In the genomic region with DNA sequence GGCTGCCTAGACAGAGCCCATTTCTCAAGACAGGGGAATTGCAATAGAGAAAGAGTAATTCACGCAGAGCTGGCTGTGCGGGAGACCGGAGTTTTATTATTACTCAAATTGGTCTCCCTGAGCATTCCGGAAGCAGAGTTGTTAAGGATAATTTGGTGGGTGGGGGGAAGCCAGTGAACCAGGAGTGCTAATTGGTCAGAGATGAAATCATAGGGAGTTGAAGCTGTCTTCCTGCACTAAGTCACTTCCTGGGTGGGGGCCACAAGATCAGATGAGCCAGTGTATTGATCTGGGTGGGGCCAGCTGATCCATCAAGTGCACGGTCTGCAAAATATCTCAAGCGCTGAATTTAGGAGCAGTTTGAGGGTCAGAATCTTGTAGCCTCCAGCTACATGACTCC, we compare ENCODE assay signal across 21 cellular contexts.
A peak's percentile ranks its signal among the peaks of the same experiment; 100 is the strongest.
DNase-seq lines count a peak whose midpoint lies in the region; ATAC-seq, FAIRE-seq and TF ChIP-seq lines count a peak whose summit lies in the region.
"Had no signal": no experiment of that assay in that cellular context is flagged by ENCODE, and none has a peak within 500 bp of the region (broad histone marks: within the 10 kb centered on the region; RNA-seq: fewer than 3 reads in every experiment).

No MANE protein-coding gene starts in this region.

- peak; percentile 2 for TF ChIP-seq POLR2A in endothelial cell of umbilical vein (IDR thresholded peaks at IDR 0.05; ENCODE audit: low read depth, low read length)
- TF ChIP-seq POLR2A in gastrocnemius medialis (IDR thresholded peaks at IDR 0.05), result no peak

- peaks cover 4% of the 10 kb centered on the region for H3K79me2 ChIP-seq in endothelial cell of umbilical vein (ENCODE audit: control insufficient read depth, insufficient read depth, low read length)
- H3K79me2 ChIP-seq: hepatocyte had no signal

- ATAC-seq in activated CD8-positive, alpha-beta memory T cell treated with anti-CD3 and anti-CD28 coated beads, Interleukin-2, amount 10 ng/mL, durations not matched to agents 7 days and 5 days, result no peak
- ATAC-seq in T-cell (replicated peaks in 1 of 4) (no peak), gastrocnemius medialis (no peak), GM21717 (IDR thresholded peaks at IDR 0.05; ENCODE audit: unreplicated experiment) (no peak)
- ATAC-seq: body of pancreas, sciatic nerve had no signal

- H3K27me3 ChIP-seq in endothelial cell of umbilical vein (ENCODE audit: control insufficient read depth in 2 of 2, insufficient read depth in 2 of 2, low read length in 2 of 2), result no peaks in the 10 kb centered on the region
- no peaks in the 10 kb centered on the region for H3K27me3 ChIP-seq in gastrocnemius medialis
- H3K27me3 ChIP-seq: body of pancreas, hepatocyte, ovary had no signal

- H3K27ac Mint-ChIP-seq in activated CD8-positive, alpha-beta memory T cell treated with anti-CD3 and anti-CD28 coated beads, Interleukin-2, amount 10 ng/mL, durations not matched to agents 7 days and 5 days, result peak overlapping the region; percentile 30
- peak overlapping the region; percentile 82 to 84 for H3K27ac Mint-ChIP-seq in T-cell

- H2AFZ ChIP-seq in endothelial cell of umbilical vein (ENCODE audit: low read depth, low read length), result no peak overlapping the region
- H2AFZ ChIP-seq: hepatocyte had no signal

- peaks cover 9% of the 10 kb centered on the region for H3K36me3 Mint-ChIP-seq in activated CD8-positive, alpha-beta memory T cell treated with anti-CD3 and anti-CD28 coated beads, Interleukin-2, amount 10 ng/mL, durations not matched to agents 7 days and 5 days
- peaks cover 33% of the 10 kb centered on the region for H3K36me3 Mint-ChIP-seq in T-cell

- no peaks in the 10 kb centered on the region for H4K20me1 ChIP-seq in endothelial cell of umbilical vein (replicated peaks; ENCODE audit: control insufficient read depth, extremely low read depth, insufficient read depth, low read length)

- no peak for FAIRE-seq in endothelial cell of umbilical vein (lab: Jason Lieb, UNC)
- FAIRE-seq: A549, colon, H1, urothelium cell line had no signal

- H3K9me1 ChIP-seq in endothelial cell of umbilical vein (replicated peaks; ENCODE audit: control insufficient read depth, extremely low read depth, insufficient read depth, low read length), result no peaks in the 10 kb centered on the region

- no peak for TF ChIP-seq CTCF in endothelial cell of umbilical vein (IDR thresholded peaks at IDR 0.05; ENCODE audit: extremely low read depth in 1 of 2, insufficient read depth in 1 of 2, low read depth in 1 of 2, low read length in 2 of 2)
- TF ChIP-seq CTCF in gastrocnemius medialis (IDR thresholded peaks at IDR 0.05 in 4 of 5, conservative IDR thresholded peaks at IDR 0.05 in 1 of 5), result no peak
- TF ChIP-seq CTCF in GM13977 (IDR thresholded peaks at IDR 0.05; ENCODE audit: extremely low read depth, insufficient read depth, missing control alignments), result no peak

- no TSS peak for BruUV-seq in endothelial cell of umbilical vein (replicated peaks; lab: Mats Ljungman, UMichigan)

- H3K9me3 ChIP-seq in endothelial cell of umbilical vein (replicated peaks; ENCODE audit: control insufficient read depth, insufficient read depth, low read length) (no peaks in the 10 kb centered on the region), gastrocnemius medialis (no peaks in the 10 kb centered on the region)
- H3K9me3 ChIP-seq: A549, body of pancreas, ovary had no signal

- CTCF ChIA-PET in activated CD8-positive, alpha-beta memory T cell treated with anti-CD3 and anti-CD28 coated beads, Interleukin-2, amount 10 ng/mL, durations not matched to agents 7 days and 5 days (lab: Charles Lee), result no interaction called here
- CTCF ChIA-PET in T-cell (lab: Charles Lee), result no interaction called here
- CTCF ChIA-PET in endothelial cell of umbilical vein (lab: Charles Lee), result interaction anchor here (0.8 to 3.1 kb wide), 2 partner anchors 65 to 300 kb away, joined by 3 to 14 read pairs; no protein-coding TSS in a partner anchor

- POLR2A ChIA-PET in T-cell (lab: Charles Lee) (no interaction called here), endothelial cell of umbilical vein (lab: Charles Lee) (no interaction called here)

- H3K9me3 Mint-ChIP-seq in activated CD8-positive, alpha-beta memory T cell treated with anti-CD3 and anti-CD28 coated beads, Interleukin-2, amount 10 ng/mL, durations not matched to agents 7 days and 5 days (ENCODE audit: low read depth), result peaks cover 2% of the 10 kb centered on the region
- peaks cover 2 to 8% (median 6%) of the 10 kb centered on the region in 3 donors for H3K9me3 Mint-ChIP-seq in T-cell
- H3K9me3 Mint-ChIP-seq: IgD-negative memory B cell had no signal

- H3K4me2 ChIP-seq in endothelial cell of umbilical vein (ENCODE audit: insufficient read depth, low read length), result no peak overlapping the region
- H3K4me2 ChIP-seq: A549, hepatocyte had no signal

- H3K4me3 Mint-ChIP-seq in activated CD8-positive, alpha-beta memory T cell treated with anti-CD3 and anti-CD28 coated beads, Interleukin-2, amount 10 ng/mL, durations not matched to agents 7 days and 5 days, result no peak overlapping the region
- peak overlapping the region in 1 of 3 donors; percentile 52 for H3K4me3 Mint-ChIP-seq in T-cell

- intact Hi-C loops in endothelial cell of umbilical vein (cut with micrococcal nuclease), result no loop called here
- intact Hi-C loops in gastrocnemius medialis (cut with DNase I; ENCODE audit: low total_unique reads), result loop anchor here (5.0 kb wide), 1 partner anchor 82 kb away; no protein-coding TSS in a partner anchor

- H3K4me3 ChIP-seq in endothelial cell of umbilical vein (replicated peaks in 1 of 3; ENCODE audit: insufficient read depth in 1 of 3, low read depth in 1 of 3, low read length in 3 of 3), result no peak overlapping the region
- no peak overlapping the region for H3K4me3 ChIP-seq in gastrocnemius medialis
- H3K4me3 ChIP-seq: A549, body of pancreas, hepatocyte, ovary had no signal

- dilution Hi-C loops in endothelial cell of umbilical vein (cut with MboI; ENCODE audit: extremely low pct_ligation_motif_present, low sequenced_read_pairs), result no loop called here

- DNase-seq in activated CD8-positive, alpha-beta memory T cell treated with anti-CD3 and anti-CD28 coated beads, Interleukin-2, amount 10 ng/mL, durations not matched to agents 7 days and 5 days, result no peak
- DNase-seq in activated CD8-positive, alpha-beta memory T cell treated with anti-CD3 and anti-CD28 coated beads, Interleukin-2, amount 50 U/mL, for 48 hours, result no peak
- DNase-seq in T-cell (no peak), endothelial cell of umbilical vein (ENCODE audit: low read depth, low spot score) (no peak), gastrocnemius medialis (no peak), GF-D8 (lab: John Stamatoyannopoulos, UW) (no peak), GM13977 (ENCODE audit: low spot score) (no peak)
- DNase-seq: body of pancreas, GDM1, NCI-H2171 treated with DMSO at 0.1 percent for 48 hours, NCI-H526 treated with DMSO at 0.1 percent for 48 hours, ovary, WERI-Rb-1 had no signal

- H3K9ac ChIP-seq in endothelial cell of umbilical vein (replicated peaks; ENCODE audit: extremely low read depth, insufficient read depth, low read length), result no peak overlapping the region

- H3K27ac ChIP-seq in endothelial cell of umbilical vein (ENCODE audit: insufficient read depth, low read depth, low read length) (no peak overlapping the region), gastrocnemius medialis (peak overlapping the region; percentile 89 to 93 (median 91))
- H3K27ac ChIP-seq: A549, body of pancreas, hepatocyte, ovary, WERI-Rb-1 had no signal

- H3K27me3 Mint-ChIP-seq in activated CD8-positive, alpha-beta memory T cell treated with anti-CD3 and anti-CD28 coated beads, Interleukin-2, amount 10 ng/mL, durations not matched to agents 7 days and 5 days, result no peaks in the 10 kb centered on the region
- H3K27me3 Mint-ChIP-seq in T-cell, result no peaks in the 10 kb centered on the region
- H3K27me3 Mint-ChIP-seq: IgD-negative memory B cell had no signal

- peaks cover 15% of the 10 kb centered on the region for H3K4me1 Mint-ChIP-seq in activated CD8-positive, alpha-beta memory T cell treated with anti-CD3 and anti-CD28 coated beads, Interleukin-2, amount 10 ng/mL, durations not matched to agents 7 days and 5 days
- peaks cover 27 to 42% (median 34%) of the 10 kb centered on the region in 3 donors for H3K4me1 Mint-ChIP-seq in T-cell

- in situ Hi-C loops in gastrocnemius medialis (cut with MboI; ENCODE audit: low sequenced_read_pairs in 4 of 4) (no loop called here), GM13977 (cut with MboI; ENCODE audit: low pct_unique_long_range_greater_than_20kb, low sequenced_read_pairs, unreplicated experiment) (no loop called here)

- H3K36me3 ChIP-seq in endothelial cell of umbilical vein (ENCODE audit: control insufficient read depth in 2 of 2, extremely low read depth in 1 of 2, insufficient read depth in 2 of 2, low read length in 2 of 2), result peaks cover 3 to 8% of the 10 kb centered on the region in 2 experiments
- H3K36me3 ChIP-seq in gastrocnemius medialis, result no peaks in the 10 kb centered on the region
- H3K36me3 ChIP-seq: ovary had no signal

- H3K4me1 ChIP-seq in endothelial cell of umbilical vein (ENCODE audit: control insufficient read depth, extremely low read depth, insufficient read depth, low read length) (peaks cover 16% of the 10 kb centered on the region), gastrocnemius medialis (peaks cover 57 to 79% of the 10 kb centered on the region in 2 donors)
- H3K4me1 ChIP-seq: A549, body of pancreas had no signal

TF ChIP-seq in endothelial cell of umbilical vein, 7 proteins besides CTCF, POLR2A, EP300 and RAD21:
- TF ChIP-seq MYC (IDR thresholded peaks at IDR 0.05; ENCODE audit: low read depth, low read length) (no peak), EZH2 (IDR thresholded peaks at IDR 0.05; ENCODE audit: borderline replicate concordance, low read depth, low read length, severe bottlenecking) (no peak), POLR2AphosphoS5 (IDR thresholded peaks at IDR 0.05; ENCODE audit: insufficient read depth, low read depth, low read length) (no peak), FOS (IDR thresholded peaks at IDR 0.05; ENCODE audit: borderline replicate concordance, insufficient read depth, low read length) (no peak), GATA2 (IDR thresholded peaks at IDR 0.05; ENCODE audit: insufficient read depth, insufficient read length, low read depth, low read length) (no peak), JUN (IDR thresholded peaks at IDR 0.05; ENCODE audit: borderline replicate concordance, insufficient read depth, insufficient read length, low read depth) (no peak)
- TF ChIP-seq, protein P1, sequence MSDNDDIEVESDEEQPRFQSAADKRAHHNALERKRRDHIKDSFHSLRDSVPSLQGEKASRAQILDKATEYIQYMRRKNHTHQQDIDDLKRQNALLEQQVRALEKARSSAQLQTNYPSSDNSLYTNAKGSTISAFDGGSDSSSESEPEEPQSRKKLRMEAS (IDR thresholded peaks at IDR 0.05; ENCODE audit: insufficient read depth, insufficient read length), result no peak
